Comparison of ENCODE assay signal across 8 cellular contexts in the genomic region with DNA sequence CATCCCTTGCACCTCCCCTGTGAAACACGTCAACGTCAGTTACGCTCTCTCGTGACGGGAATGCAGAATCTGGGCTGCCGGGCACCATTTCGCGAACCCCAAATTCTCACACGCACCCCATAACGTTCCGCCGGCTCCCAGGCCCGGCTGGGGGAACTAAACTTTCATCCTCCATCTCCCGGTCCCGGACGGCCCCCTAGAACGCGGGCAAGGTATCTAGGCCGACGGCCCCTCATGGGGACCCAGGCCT. TPM values are rescaled to one million over a fixed set of nuclear protein-coding genes. Genes with fewer than 3 reads are reported as not detected.
DNase-seq lines count a peak whose midpoint lies in the region; ATAC-seq, FAIRE-seq and TF ChIP-seq lines count a peak whose summit lies in the region.

No MANE protein-coding gene starts in this region.

- H3K36me3 ChIP-seq in neutrophil = no peaks in the 10 kb centered on the region

- DNase-seq in activated T-cell treated with anti-CD3 and anti-CD28 coated beads, Interleukin-2, amount 50 U/mL, for 24 hours = no peak
- DNase-seq in activated T-cell treated with anti-CD3 and anti-CD28 coated beads for 4 hours (no peak), T-cell (peak in 4 of 34 experiments; percentile 28 to 43 (median 32)), fibroblast of mammary gland (ENCODE audit: low read depth) (no peak), dermis blood vessel endothelial cell (no peak), HTR-8/SVneo (ENCODE audit: insufficient read length, low spot score) (no peak)

- H3K4me3 ChIP-seq in fibroblast of mammary gland (ENCODE audit: control insufficient read depth, low read depth, low read length) (peak overlapping the region; percentile 94), neutrophil (ENCODE audit: low read depth in 1 of 2, low read length in 1 of 2) (peak overlapping the region; percentile 70 to 79)

- CTCF ChIA-PET in T-cell (lab: Charles Lee) = interaction anchor here in 1 of 2 donors (0.5 kb wide), 1 partner anchor 40 kb away, joined by 4 read pairs; no protein-coding TSS in a partner anchor

- H3K4me1 ChIP-seq in neutrophil (ENCODE audit: control insufficient read depth in 1 of 2, insufficient read depth in 1 of 2, low read depth in 1 of 2, low read length in 1 of 2) = peaks cover 14 to 16% of the 10 kb centered on the region in 2 experiments

- POLR2A ChIA-PET in T-cell (lab: Charles Lee) = interaction anchor here in 1 of 2 donors (0.6 kb wide), 1 partner anchor 615 kb away, joined by 3 read pairs; no protein-coding TSS in a partner anchor

- peaks cover 32% of the 10 kb centered on the region for H3K36me3 Mint-ChIP-seq in activated T-cell treated with anti-CD3 and anti-CD28 coated beads, Interleukin-2, amount 50 U/mL, for 24 hours (ENCODE audit: low read depth)
- peaks cover 10% of the 10 kb centered on the region for H3K36me3 Mint-ChIP-seq in T-cell

- H3K27me3 Mint-ChIP-seq in activated T-cell treated with anti-CD3 and anti-CD28 coated beads, Interleukin-2, amount 50 U/mL, for 24 hours = no peaks in the 10 kb centered on the region
- no peaks in the 10 kb centered on the region for H3K27me3 Mint-ChIP-seq in T-cell

- peaks cover 24% of the 10 kb centered on the region for H3K4me1 Mint-ChIP-seq in activated T-cell treated with anti-CD3 and anti-CD28 coated beads, Interleukin-2, amount 50 U/mL, for 24 hours (ENCODE audit: low read depth)
- peaks cover 22 to 31% (median 25%) of the 10 kb centered on the region in 3 donors for H3K4me1 Mint-ChIP-seq in T-cell

- peak overlapping the region; percentile 100 for H3K27ac Mint-ChIP-seq in activated T-cell treated with anti-CD3 and anti-CD28 coated beads, Interleukin-2, amount 50 U/mL, for 24 hours
- H3K27ac Mint-ChIP-seq in T-cell = peak overlapping the region; percentile 100

- TF ChIP-seq CTCF in fibroblast of mammary gland (conservative IDR thresholded peaks at IDR 0.05; ENCODE audit: control insufficient read depth, insufficient read depth, low read depth, low read length) (no peak), neutrophil (IDR thresholded peaks at IDR 0.05) (no peak)

- H3K27me3 ChIP-seq in neutrophil = no peaks in the 10 kb centered on the region

- ATAC-seq in T-cell (replicated peaks in 1 of 4) (peak in 3 of 4 experiments; percentile 2 to 8 (median 6)), HG02885 (IDR thresholded peaks at IDR 0.05; ENCODE audit: poor library complexity, unreplicated experiment) (no peak)

- H3K4me3 Mint-ChIP-seq in activated T-cell treated with anti-CD3 and anti-CD28 coated beads, Interleukin-2, amount 50 U/mL, for 24 hours = peak overlapping the region; percentile 95
- peak overlapping the region; percentile 92 to 98 (median 97) for H3K4me3 Mint-ChIP-seq in T-cell

- H3K9me3 Mint-ChIP-seq in activated T-cell treated with anti-CD3 and anti-CD28 coated beads, Interleukin-2, amount 50 U/mL, for 24 hours = no peaks in the 10 kb centered on the region
- no peaks in the 10 kb centered on the region for H3K9me3 Mint-ChIP-seq in T-cell

- FAIRE-seq in HTR-8/SVneo (lab: Jason Lieb, UNC) = no peak

- H3K9me3 ChIP-seq in neutrophil = no peaks in the 10 kb centered on the region

- H3K27ac ChIP-seq in neutrophil = peak overlapping the region; percentile 92

RNA-seq across cellular contexts. Expression of gene DNAJC27, which starts 0.5 kb away (rescaled TPM):
- 10 to 100 TPM; 10.0 to 15.2 (median 12.7) TPM for total RNA-seq in T-cell
- total RNA-seq in dermis blood vessel endothelial cell = 4.3 and 5.3 TPM in 2 replicates

RNA-seq across cellular contexts. Expression of gene ADCY3, which starts 51.2 kb away (rescaled TPM):
- 10 to 100 TPM; 21.4 to 35.6 (median 32.8) TPM for total RNA-seq in T-cell
- total RNA-seq in dermis blood vessel endothelial cell = 18.2 and 33.4 TPM in 2 replicates
